Comparison of ENCODE assay signal across 8 cellular contexts in the genomic region with DNA sequence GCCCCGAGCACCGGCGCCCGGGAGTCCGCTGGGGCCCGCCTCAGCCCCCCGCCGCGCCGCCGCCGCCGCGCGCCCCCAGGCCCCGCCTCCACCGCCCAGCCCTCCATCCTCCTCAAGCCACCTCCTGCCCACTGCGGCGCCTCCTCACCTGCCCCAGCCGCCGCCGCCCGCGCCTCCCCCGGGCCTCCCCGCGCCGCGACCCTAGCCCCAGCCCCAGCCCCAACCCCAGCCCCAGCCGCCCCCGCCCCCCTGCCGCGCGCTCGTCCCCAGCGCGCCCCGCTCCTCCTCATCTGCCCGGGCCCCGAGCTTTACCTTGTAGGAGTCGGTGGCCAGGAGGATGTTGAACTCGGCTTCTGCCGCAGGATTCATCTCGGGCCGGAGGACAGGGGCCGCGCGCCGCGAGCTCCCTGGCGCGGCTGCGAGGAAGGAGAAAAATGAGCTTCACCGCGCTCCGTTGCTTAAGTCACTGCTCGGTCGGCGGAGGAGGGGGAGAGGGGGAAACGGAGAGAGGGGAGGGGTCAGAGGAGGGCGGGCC. TPM values are rescaled to one million over a fixed set of nuclear protein-coding genes. Genes with fewer than 3 reads are reported as not detected.
A peak's percentile ranks its signal among the peaks of the same experiment; 100 is the strongest.
DNase-seq lines count a peak whose midpoint lies in the region; ATAC-seq and TF ChIP-seq lines count a peak whose summit lies in the region.

Gene NAMPT (minus strand): TSS at position 468 of the 535 bp plus-strand sequence. CDS start 99 bp downstream, at position 369.

- no peaks in the 10 kb centered on the region for H3K4me1 ChIP-seq in uterus

- CTCF ChIA-PET in activated CD8-positive, alpha-beta memory T cell treated with anti-CD3 and anti-CD28 coated beads, Interleukin-2, amount 10 ng/mL, durations not matched to agents 7 days and 5 days (lab: Charles Lee), result interaction anchor here (1.0 to 2.6 kb wide), 4 partner anchors 62 to 394 kb away, joined by 3 to 18 read pairs (median 6); no protein-coding TSS in a partner anchor

- intact Hi-C loops in uterus (cut with DNase I; ENCODE audit: low total_unique reads), result no loop called here

- H3K27ac Mint-ChIP-seq in activated CD8-positive, alpha-beta memory T cell treated with anti-CD3 and anti-CD28 coated beads, Interleukin-2, amount 10 ng/mL, durations not matched to agents 7 days and 5 days, result peak within 1 kb of the TSS; percentile 99
- peak within 1 kb of the TSS; percentile 99 for H3K27ac Mint-ChIP-seq in neural crest cell (ENCODE audit: unreplicated experiment)

- no peaks in the 10 kb centered on the region for H3K27me3 ChIP-seq in uterus

- H3K36me3 ChIP-seq in uterus, result no peaks in the 10 kb centered on the region

- H3K36me3 Mint-ChIP-seq in activated CD8-positive, alpha-beta memory T cell treated with anti-CD3 and anti-CD28 coated beads, Interleukin-2, amount 10 ng/mL, durations not matched to agents 7 days and 5 days, result peaks cover 19% of the 10 kb centered on the region
- H3K36me3 Mint-ChIP-seq in neural crest cell (ENCODE audit: low read depth), result no peaks in the 10 kb centered on the region

- H3K4me3 ChIP-seq in uterus, result peak within 1 kb of the TSS; percentile 64 to 88

- peak within 1 kb of the TSS; percentile 97 to 99 for H3K27ac ChIP-seq in uterus

- peak; percentile 26 for ATAC-seq in GM21723 (IDR thresholded peaks at IDR 0.05; ENCODE audit: unreplicated experiment)
- ATAC-seq in activated CD8-positive, alpha-beta memory T cell treated with anti-CD3 and anti-CD28 coated beads, Interleukin-2, amount 10 ng/mL, durations not matched to agents 7 days and 5 days, result peak; percentile 40

- H3K9me3 ChIP-seq in uterus, result no peaks in the 10 kb centered on the region

- TF ChIP-seq POLR2A in uterus (IDR thresholded peaks at IDR 0.05), result peak in 1 of 2 donors; percentile 78

- DNase-seq in GM03348 (ENCODE audit: low spot score) (peak; percentile 57), NCI-H1092 (lab: John Stamatoyannopoulos, UW) (peak; percentile 44), fibroblast of gingiva (ENCODE audit: low read depth) (peak; percentile 18), neural crest cell (ENCODE audit: low read depth, low spot score) (peak; percentile 39), uterus (peak; percentile 54 to 61), NOMO-1 (lab: John Stamatoyannopoulos, UW; ENCODE audit: unreplicated experiment in 2 of 2) (no peak)
- peak; percentile 71 for DNase-seq in activated CD8-positive, alpha-beta memory T cell treated with anti-CD3 and anti-CD28 coated beads, Interleukin-2, amount 10 ng/mL, durations not matched to agents 7 days and 5 days

- H3K4me3 Mint-ChIP-seq in activated CD8-positive, alpha-beta memory T cell treated with anti-CD3 and anti-CD28 coated beads, Interleukin-2, amount 10 ng/mL, durations not matched to agents 7 days and 5 days, result peak within 1 kb of the TSS; percentile 95
- peak within 1 kb of the TSS; percentile 93 for H3K4me3 Mint-ChIP-seq in neural crest cell

- TF ChIP-seq CTCF in neural crest cell (conservative IDR thresholded peaks at IDR 0.05), result no peak
- TF ChIP-seq CTCF in uterus (IDR thresholded peaks at IDR 0.05), result no peak

- no peaks in the 10 kb centered on the region for H3K9me3 Mint-ChIP-seq in activated CD8-positive, alpha-beta memory T cell treated with anti-CD3 and anti-CD28 coated beads, Interleukin-2, amount 10 ng/mL, durations not matched to agents 7 days and 5 days (ENCODE audit: low read depth)
- H3K9me3 Mint-ChIP-seq in neural crest cell, result no peaks in the 10 kb centered on the region

- peaks cover 45% of the 10 kb centered on the region for H3K4me1 Mint-ChIP-seq in activated CD8-positive, alpha-beta memory T cell treated with anti-CD3 and anti-CD28 coated beads, Interleukin-2, amount 10 ng/mL, durations not matched to agents 7 days and 5 days
- H3K4me1 Mint-ChIP-seq in neural crest cell, result peaks cover 32% of the 10 kb centered on the region

- no peaks in the 10 kb centered on the region for H3K27me3 Mint-ChIP-seq in activated CD8-positive, alpha-beta memory T cell treated with anti-CD3 and anti-CD28 coated beads, Interleukin-2, amount 10 ng/mL, durations not matched to agents 7 days and 5 days
- no peaks in the 10 kb centered on the region for H3K27me3 Mint-ChIP-seq in neural crest cell (ENCODE audit: low read depth)

RNA-seq across cellular contexts. Expression of gene NAMPT, which starts in this region (rescaled TPM):
- 100 to 1,000 TPM in 1 of 2 experiments, 10 to 100 TPM in 1; 89.7 to 188 TPM for total RNA-seq in activated CD8-positive, alpha-beta memory T cell treated with anti-CD3 and anti-CD28 coated beads, Interleukin-2, amount 10 ng/mL, durations not matched to agents 7 days and 5 days
- 52.7 and 57.7 TPM in 2 replicates for total RNA-seq in neural crest cell
- 100 to 1,000 TPM in 2 of 4 donors, 10 to 100 TPM in 2; 30.7 to 223 (median 84.1) TPM for total RNA-seq in uterus

Comparison
In these comparisons a context has a peak if more than half of its experiments do, and no peak if none do; other contexts are left out.
1. DNase-seq: peak in GM03348 (single experiment), NCI-H1092 (single experiment), activated CD8-positive, alpha-beta memory T cell treated with anti-CD3 and anti-CD28 coated beads, Interleukin-2, amount 10 ng/mL, durations not matched to agents 7 days and 5 days (single experiment), fibroblast of gingiva (single experiment), neural crest cell (single experiment) and uterus (2 of 2); none in NOMO-1 (0 of 2).